Comparison of ENCODE assay signal across 8 cellular contexts in the genomic region with DNA sequence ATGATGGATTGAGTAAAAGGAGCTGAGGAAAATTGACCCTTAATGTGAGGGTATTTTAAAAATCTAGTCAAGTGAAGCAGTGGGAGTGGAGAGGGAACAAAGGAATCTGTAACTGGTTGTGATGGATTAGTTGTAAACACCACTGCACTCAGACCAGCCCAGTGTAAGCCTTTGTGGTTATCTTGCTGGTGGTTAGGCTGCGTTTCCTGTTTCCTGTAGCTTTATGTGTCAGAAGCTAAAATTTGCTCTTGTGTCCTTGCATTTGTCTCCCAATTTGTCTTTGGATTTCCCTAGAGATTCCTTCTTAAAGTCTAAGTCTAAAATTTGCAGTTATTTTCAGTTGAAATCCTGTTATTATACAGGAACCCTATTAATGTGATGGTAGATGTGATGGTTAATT. TPM values are rescaled to one million over a fixed set of nuclear protein-coding genes. Genes with fewer than 3 reads are reported as not detected.
DNase-seq lines count a peak whose midpoint lies in the region; ATAC-seq and TF ChIP-seq lines count a peak whose summit lies in the region.

No MANE protein-coding gene starts in this region.

- no peaks in the 10 kb centered on the region for H3K27me3 Mint-ChIP-seq in CD4-positive, alpha-beta memory T cell

- H3K9me3 ChIP-seq in CD4-positive, alpha-beta memory T cell (ENCODE audit: control insufficient read depth in 1 of 2, low read length in 2 of 2), result no peaks in the 10 kb centered on the region

- POLR2A ChIA-PET in CD4-positive, alpha-beta memory T cell (lab: Charles Lee; ENCODE audit: partially characterized antibody), result interaction anchor here (1.2 kb wide), 1 partner anchor 476 kb away, joined by 3 read pairs; the partner anchor contains the start of gene FOCAD

- no peak for TF ChIP-seq CTCF in cardiac fibroblast (IDR thresholded peaks at IDR 0.05; ENCODE audit: low read depth, low read length)

- no peaks in the 10 kb centered on the region for H3K36me3 Mint-ChIP-seq in CD4-positive, alpha-beta memory T cell

- peak overlapping the region; percentile 42 to 86 (median 78) for H3K4me3 Mint-ChIP-seq in CD4-positive, alpha-beta memory T cell

- ATAC-seq in GM19467 (IDR thresholded peaks at IDR 0.05; ENCODE audit: unreplicated experiment) (peak; percentile 91), HG03469 (IDR thresholded peaks at IDR 0.05; ENCODE audit: unreplicated experiment) (peak; percentile 93)

- H3K36me3 ChIP-seq in CD4-positive, alpha-beta memory T cell (ENCODE audit: insufficient read depth, low read length), result no peaks in the 10 kb centered on the region

- CTCF ChIA-PET in CD4-positive, alpha-beta memory T cell (lab: Charles Lee; ENCODE audit: partially characterized antibody), result interaction anchor here (0.8 to 3.1 kb wide), 6 partner anchors 9 to 236 kb away, joined by 3 to 18 read pairs (median 4); no protein-coding TSS in a partner anchor

- no peaks in the 10 kb centered on the region for H3K27me3 ChIP-seq in CD4-positive, alpha-beta memory T cell (ENCODE audit: insufficient read depth, low read length)

- peaks cover 26% of the 10 kb centered on the region for H3K4me1 ChIP-seq in CD4-positive, alpha-beta memory T cell (ENCODE audit: insufficient read depth, low read length)

- peak overlapping the region in 3 of 7 donors; percentile 42 to 78 (median 71) for H3K27ac Mint-ChIP-seq in CD4-positive, alpha-beta memory T cell

- H3K9me3 Mint-ChIP-seq in CD4-positive, alpha-beta memory T cell, result peaks cover 0 to 6% (median 3%) of the 10 kb centered on the region in 8 donors

- H3K4me1 Mint-ChIP-seq in CD4-positive, alpha-beta memory T cell, result peaks cover 32 to 50% (median 37%) of the 10 kb centered on the region in 4 donors

- intact Hi-C loops in CD4-positive, alpha-beta memory T cell (cut with micrococcal nuclease), result no loop called here

- no peak overlapping the region for H3K27ac ChIP-seq in CD4-positive, alpha-beta memory T cell (ENCODE audit: low read depth, low read length)

- peak overlapping the region in 1 of 2 donors; percentile 27 for H3K4me3 ChIP-seq in CD4-positive, alpha-beta memory T cell (ENCODE audit: low read length in 2 of 2)
- no peak overlapping the region for H3K4me3 ChIP-seq in cardiac fibroblast (replicated peaks in 1 of 2; ENCODE audit: low read depth in 2 of 2, low read length in 2 of 2)

- peak; percentile 16 to 42 (median 37) for DNase-seq in CD4-positive, alpha-beta memory T cell
- DNase-seq in cardiac fibroblast (ENCODE audit: low read depth in 2 of 2), result peak; percentile 30 to 45
- DNase-seq in NCI-H1436 (lab: John Stamatoyannopoulos, UW), result no peak
- no peak for DNase-seq in hippocampal formation (lab: John Stamatoyannopoulos, UW)
- no peak for DNase-seq in NCI-H524 treated with DMSO at 0.1 percent for 48 hours (lab: John Stamatoyannopoulos, UW)
- no peak for DNase-seq in NCI-H2107 treated with DMSO at 0.1 percent for 48 hours (lab: John Stamatoyannopoulos, UW; ENCODE audit: unreplicated experiment)

RNA-seq across cellular contexts. Expression of gene IFNA21, which starts 6.3 kb away (rescaled TPM):
- not detected for total RNA-seq in CD4-positive, alpha-beta memory T cell
- polyA plus RNA-seq in CD4-positive, alpha-beta memory T cell, result not detected

RNA-seq across cellular contexts. Expression of gene IFNW1, which starts 18.5 kb away (rescaled TPM):
- not detected for total RNA-seq in CD4-positive, alpha-beta memory T cell
- polyA plus RNA-seq in CD4-positive, alpha-beta memory T cell, result not detected

RNA-seq across cellular contexts. Expression of gene IFNA4, which starts 27.2 kb away (rescaled TPM):
- total RNA-seq in CD4-positive, alpha-beta memory T cell, result not detected
- polyA plus RNA-seq in CD4-positive, alpha-beta memory T cell, result not detected

RNA-seq across cellular contexts. Expression of gene IFNA7, which starts 41.8 kb away (rescaled TPM):
- not detected for total RNA-seq in CD4-positive, alpha-beta memory T cell
- polyA plus RNA-seq in CD4-positive, alpha-beta memory T cell, result not detected

RNA-seq across cellular contexts. Expression of gene IFNA10, which starts 46.8 kb away (rescaled TPM):
- total RNA-seq in CD4-positive, alpha-beta memory T cell, result not detected
- not detected for polyA plus RNA-seq in CD4-positive, alpha-beta memory T cell

Comparison
In these comparisons a context has a peak if more than half of its experiments do, and no peak if none do; other contexts are left out.
1. DNase-seq: peak in CD4-positive, alpha-beta memory T cell (5 of 5) and cardiac fibroblast (2 of 2); none in NCI-H1436 (single experiment), hippocampal formation (0 of 2), NCI-H524 treated with DMSO at 0.1 percent for 48 hours (single experiment) and NCI-H2107 treated with DMSO at 0.1 percent for 48 hours (single experiment).